Comparison of ENCODE assay signal across 8 cellular contexts in genomic region chr5:154405078-154405792, GRCh38.
DNase-seq lines count a peak whose midpoint lies in the region; ATAC-seq, FAIRE-seq and TF ChIP-seq lines count a peak whose summit lies in the region.

No MANE protein-coding gene starts in this region.

- peak; percentile 98 for ATAC-seq in HG02981 (IDR thresholded peaks at IDR 0.05; ENCODE audit: unreplicated experiment)

- H3K27ac ChIP-seq in VCaP: peak overlapping the region; percentile 39; the same call in 1 of the 2 replicates

- peak; percentile 91 for FAIRE-seq in GM18507 (lab: Jason Lieb, UNC)

- in situ Hi-C loops in T47D (cut with HindIII; ENCODE audit: low pct_unique_long_range_greater_than_20kb, low sequenced_read_pairs): no loop called here

- DNase-seq in 8988T (peak; percentile 92), GM18507 (ENCODE audit: extremely low spot score, insufficient read length, low read depth) (peak; percentile 82), NCI-H2029 (lab: John Stamatoyannopoulos, UW) (peak; percentile 70), T47D (ENCODE audit: low read depth in 1 of 2, low spot score in 1 of 2) (peak; percentile 81 to 88), inferior parietal cortex (ENCODE audit: extremely low spot score) (peak; percentile 80)
- DNase-seq in stimulated activated CD4-positive, alpha-beta T cell treated with anti-CD3 and anti-CD28 coated beads, Interleukin-12 subunit alpha, Interleukin-12 subunit beta, amount 100 ng/mL, for 24 hours (ENCODE audit: low read depth in 2 of 2): peak; percentile 51 to 71

- TF ChIP-seq CTCF in VCaP (conservative IDR thresholded peaks at IDR 0.05): peak; percentile 89

Comparison
In these comparisons a context has a peak if more than half of its experiments do, and no peak if none do; other contexts are left out.
1. Peak in every context shown above with its lines: DNase-seq, ATAC-seq and H3K27ac ChIP-seq.